Comparison of ENCODE assay signal across 8 cellular contexts in genomic region chr9:2017209-2017458, GRCh38. TPM values are rescaled to one million over a fixed set of nuclear protein-coding genes. Genes with fewer than 3 reads are reported as not detected.
A peak's percentile ranks its signal among the peaks of the same experiment; 100 is the strongest.
DNase-seq lines count a peak whose midpoint lies in the region; ATAC-seq and TF ChIP-seq lines count a peak whose summit lies in the region.

No MANE protein-coding gene starts in this region.

- H3K4me3 Mint-ChIP-seq in activated naive CD8-positive, alpha-beta T cell treated with anti-CD3 and anti-CD28 coated beads for 36 hours, result peak overlapping the region; percentile 98
- H3K4me3 Mint-ChIP-seq in stimulated activated naive CD8-positive, alpha-beta T cell treated with anti-CD3 and anti-CD28 coated beads, Interleukin-15, amount 100 ng/mL, for 72 hours, result peak overlapping the region; percentile 92 to 97

- CTCF ChIA-PET in GM10248 (lab: Yijun Ruan, JAX), result interaction anchor here (1.3 to 1.7 kb wide), 2 partner anchors 9 to 10 kb away, joined by 3 to 5 read pairs; no protein-coding TSS in a partner anchor

- no peaks in the 10 kb centered on the region for H3K27me3 Mint-ChIP-seq in activated naive CD8-positive, alpha-beta T cell treated with anti-CD3 and anti-CD28 coated beads for 36 hours
- no peaks in the 10 kb centered on the region for H3K27me3 Mint-ChIP-seq in stimulated activated naive CD8-positive, alpha-beta T cell treated with anti-CD3 and anti-CD28 coated beads, Interleukin-15, amount 100 ng/mL, for 72 hours

- peak overlapping the region; percentile 94 for H3K27ac Mint-ChIP-seq in activated naive CD8-positive, alpha-beta T cell treated with anti-CD3 and anti-CD28 coated beads for 36 hours
- H3K27ac Mint-ChIP-seq in stimulated activated naive CD8-positive, alpha-beta T cell treated with anti-CD3 and anti-CD28 coated beads, Interleukin-15, amount 100 ng/mL, for 72 hours, result peak overlapping the region; percentile 98 to 99

- POLR2A ChIA-PET in GM10248 (lab: Yijun Ruan, JAX), result interaction anchor here (0.6 kb wide), 1 partner anchor 125 kb away, joined by 3 read pairs; no protein-coding TSS in a partner anchor

- no peaks in the 10 kb centered on the region for H3K9me3 Mint-ChIP-seq in activated naive CD8-positive, alpha-beta T cell treated with anti-CD3 and anti-CD28 coated beads for 36 hours
- no peaks in the 10 kb centered on the region for H3K9me3 Mint-ChIP-seq in stimulated activated naive CD8-positive, alpha-beta T cell treated with anti-CD3 and anti-CD28 coated beads, Interleukin-15, amount 100 ng/mL, for 72 hours

- peak overlapping the region; percentile 84 for H3K4me3 ChIP-seq in iPS-11a (ENCODE audit: low read depth, low read length)

- no peak for ATAC-seq in stimulated activated naive CD8-positive, alpha-beta T cell treated with anti-CD3 and anti-CD28 coated beads, Interleukin-15, amount 100 ng/mL, for 72 hours
- ATAC-seq in HG03045 (IDR thresholded peaks at IDR 0.05; ENCODE audit: unreplicated experiment), result no peak
- ATAC-seq in GM18909 (IDR thresholded peaks at IDR 0.05; ENCODE audit: poor library complexity, unreplicated experiment), result no peak

- DNase-seq in HPDE6-E6E7 (ENCODE audit: extremely low spot score) (peak; percentile 23), EL (no peak), GM10248 (ENCODE audit: extremely low spot score) (no peak)
- DNase-seq in activated naive CD8-positive, alpha-beta T cell treated with anti-CD3 and anti-CD28 coated beads for 36 hours, result no peak
- no peak for DNase-seq in stimulated activated naive CD8-positive, alpha-beta T cell treated with anti-CD3 and anti-CD28 coated beads, Interleukin-15, amount 100 ng/mL, for 72 hours

- peaks cover 5% of the 10 kb centered on the region for H3K36me3 Mint-ChIP-seq in activated naive CD8-positive, alpha-beta T cell treated with anti-CD3 and anti-CD28 coated beads for 36 hours

- TF ChIP-seq CTCF in GM10248 (IDR thresholded peaks at IDR 0.05; ENCODE audit: control extremely low read depth, extremely low read depth, low read depth, missing control alignments), result no peak

- peaks cover 50% of the 10 kb centered on the region for H3K4me1 Mint-ChIP-seq in activated naive CD8-positive, alpha-beta T cell treated with anti-CD3 and anti-CD28 coated beads for 36 hours
- H3K4me1 Mint-ChIP-seq in stimulated activated naive CD8-positive, alpha-beta T cell treated with anti-CD3 and anti-CD28 coated beads, Interleukin-15, amount 100 ng/mL, for 72 hours, result peaks cover 54% of the 10 kb centered on the region

RNA-seq across cellular contexts. Expression of gene SMARCA2, which starts 2.0 kb away (rescaled TPM):
- 10 to 100 TPM; 90.0 to 91.5 TPM for total RNA-seq in activated naive CD8-positive, alpha-beta T cell treated with anti-CD3 and anti-CD28 coated beads for 36 hours
